7 cellular contexts compared by ENCODE assay signal in genomic region chr22:50249382-50250248, GRCh38. TPM values are rescaled to one million over a fixed set of nuclear protein-coding genes. Genes with fewer than 3 reads are reported as not detected.
DNase-seq lines count a peak whose midpoint lies in the region; ATAC-seq, FAIRE-seq and TF ChIP-seq lines count a peak whose summit lies in the region.
"Had no signal": no experiment of that assay in that cellular context is flagged by ENCODE, and none has a peak within 500 bp of the region (broad histone marks: within the 10 kb centered on the region; RNA-seq: fewer than 3 reads in every experiment).

No MANE protein-coding gene starts in this region.

- H3K36me3 Mint-ChIP-seq in HFFc6 (ENCODE audit: low read depth) = peaks cover 5% of the 10 kb centered on the region; the same call in 1 of the 2 replicates
- H3K36me3 Mint-ChIP-seq in activated naive CD8-positive, alpha-beta T cell treated with anti-CD3 and anti-CD28 coated beads, Interleukin-2, amount 10 ng/mL, durations not matched to agents 7 days and 5 days = peaks cover 5% of the 10 kb centered on the region

- H3K9me3 ChIP-seq in ovary (no peaks in the 10 kb centered on the region), kidney (ENCODE audit: control insufficient read depth in 1 of 2, low read length in 2 of 2) (no peaks in the 10 kb centered on the region)

- H3K27ac ChIP-seq in ovary = no peak overlapping the region
- H3K27ac ChIP-seq in kidney (ENCODE audit: low read depth in 2 of 2, low read length in 2 of 2) = no peak overlapping the region

- H3K36me3 ChIP-seq in ovary (no peaks in the 10 kb centered on the region), kidney (ENCODE audit: control insufficient read depth in 1 of 2, insufficient read depth in 2 of 2, low read length in 2 of 2) (peaks cover 0 to 10% of the 10 kb centered on the region in 2 donors)

- H3K9me3 Mint-ChIP-seq in HFFc6 = no peaks in the 10 kb centered on the region; the same call in 1 of the 2 replicates
- H3K9me3 Mint-ChIP-seq in activated naive CD8-positive, alpha-beta T cell treated with anti-CD3 and anti-CD28 coated beads, Interleukin-2, amount 10 ng/mL, durations not matched to agents 7 days and 5 days = no peaks in the 10 kb centered on the region

- no peak overlapping the region for H3K9ac ChIP-seq in kidney (ENCODE audit: low read length in 2 of 2)

- H3K4me1 ChIP-seq in ovary (ENCODE audit: insufficient read depth) (peaks cover 11% of the 10 kb centered on the region), kidney (ENCODE audit: control insufficient read depth in 1 of 2, insufficient read depth in 1 of 2, low read depth in 1 of 2, low read length in 2 of 2) (peaks cover 7 to 32% of the 10 kb centered on the region in 2 donors)

- H3K4me3 ChIP-seq in ovary (no peak overlapping the region), kidney (ENCODE audit: low read length in 2 of 2) (peak overlapping the region in 1 of 2 donors; percentile 12)

- H3K27me3 ChIP-seq in ovary = no peaks in the 10 kb centered on the region

- no peak overlapping the region; the same call in 1 of the 2 replicates for H3K27ac Mint-ChIP-seq in HFFc6
- peak overlapping the region; percentile 61 for H3K27ac Mint-ChIP-seq in activated naive CD8-positive, alpha-beta T cell treated with anti-CD3 and anti-CD28 coated beads, Interleukin-2, amount 10 ng/mL, durations not matched to agents 7 days and 5 days

- intact Hi-C loops in ovary (cut with DNase I) (loop anchor here (5.0 to 10.0 kb wide), 3 partner anchors 93 to 275 kb away; partner anchors contain the start of genes PPP6R2 (in 2 of the 4), SCO2 (in 2 of the 4), LMF2 (in 1 of the 4) and NCAPH2 (in 1 of the 4)), kidney (cut with DNase I) (no loop called here)

- no peak for FAIRE-seq in kidney (lab: Jason Lieb, UNC)

- DNase-seq in HFFc6 (no peak), ovary (peak in 3 of 5 donors; percentile 50 to 52 (median 52)), left lobe of liver (ENCODE audit: low spot score) (no peak), NCI-H82 treated with DMSO at 0.1 percent for 48 hours (lab: John Stamatoyannopoulos, UW; ENCODE audit: unreplicated experiment) (no peak), kidney (no peak)
- no peak for DNase-seq in activated naive CD8-positive, alpha-beta T cell treated with anti-CD3 and anti-CD28 coated beads, Interleukin-2, amount 10 ng/mL, durations not matched to agents 7 days and 5 days
- DNase-seq: stimulated activated CD4-positive, alpha-beta T cell treated with anti-CD3 and anti-CD28 coated beads, Interleukin-2, amount 100 ng/mL, for 48 hours had no signal

- ATAC-seq in activated naive CD8-positive, alpha-beta T cell treated with anti-CD3 and anti-CD28 coated beads, Interleukin-2, amount 10 ng/mL, durations not matched to agents 7 days and 5 days (ENCODE audit: low read depth) = no peak
- ATAC-seq in left lobe of liver = no peak

- H3K4me1 Mint-ChIP-seq in HFFc6 (ENCODE audit: low read depth) = peaks cover 17% of the 10 kb centered on the region; the same call in 1 of the 2 replicates
- H3K4me1 Mint-ChIP-seq in activated naive CD8-positive, alpha-beta T cell treated with anti-CD3 and anti-CD28 coated beads, Interleukin-2, amount 10 ng/mL, durations not matched to agents 7 days and 5 days = peaks cover 9% of the 10 kb centered on the region

- TF ChIP-seq CTCF in HFFc6 (IDR thresholded peaks at IDR 0.05) = no peak
- TF ChIP-seq CTCF in ovary (IDR thresholded peaks at IDR 0.05) = no peak
- TF ChIP-seq CTCF in kidney (IDR thresholded peaks at IDR 0.05; ENCODE audit: borderline replicate concordance, extremely low read depth, insufficient read depth) = no peak

- POLR2A ChIA-PET in activated naive CD8-positive, alpha-beta T cell treated with anti-CD3 and anti-CD28 coated beads, Interleukin-2, amount 10 ng/mL, durations not matched to agents 7 days and 5 days (lab: Charles Lee) = interaction anchor here (1.5 to 3.4 kb wide), 6 partner anchors 7 to 371 kb away, joined by 3 to 26 read pairs (median 10); partner anchors contain the start of genes MAPK12 and SCO2

- peaks cover 8% of the 10 kb centered on the region for H3K27me3 Mint-ChIP-seq in HFFc6 (ENCODE audit: insufficient read depth)
- H3K27me3 Mint-ChIP-seq in activated naive CD8-positive, alpha-beta T cell treated with anti-CD3 and anti-CD28 coated beads, Interleukin-2, amount 10 ng/mL, durations not matched to agents 7 days and 5 days = no peaks in the 10 kb centered on the region

- TF ChIP-seq EP300 in ovary (IDR thresholded peaks at IDR 0.05) = no peak

- WGBS in ovary, 3 donors = 76 to 83% (median 83%) methylated on average over 29 of the region's 29 CpGs

- peak overlapping the region; percentile 86 for H3K4me3 Mint-ChIP-seq in HFFc6
- H3K4me3 Mint-ChIP-seq in activated naive CD8-positive, alpha-beta T cell treated with anti-CD3 and anti-CD28 coated beads, Interleukin-2, amount 10 ng/mL, durations not matched to agents 7 days and 5 days = peak overlapping the region; percentile 87

- TF ChIP-seq POLR2A in ovary (IDR thresholded peaks at IDR 0.05) = no peak

RNA-seq across cellular contexts. Expression of gene HDAC10, which starts 1.4 kb away (rescaled TPM):
- 10 to 100 TPM; 24.2 to 30.9 (median 28.9) TPM for total RNA-seq in HFFc6 (2021; fragmentation: NEBNext Ultra II Directional; extraction: Animal tissue kit (Norgen Biotek cat#: 25700))
- 100 to 1,000 TPM in 1 of 2 experiments, 10 to 100 TPM in 1; 99.1 to 111 TPM for total RNA-seq in activated naive CD8-positive, alpha-beta T cell treated with anti-CD3 and anti-CD28 coated beads, Interleukin-2, amount 10 ng/mL, durations not matched to agents 7 days and 5 days
- 10 to 100 TPM; 24.9 to 44.6 (median 41.1) TPM for total RNA-seq in ovary
- polyA plus RNA-seq in ovary = 10 to 100 TPM in 1 of 2 donors, 1 to 10 TPM in 1; 2.3 to 33.2 TPM
- total RNA-seq in left lobe of liver = 33.3 TPM
- 43.8 TPM for total RNA-seq in kidney
- 20.4 TPM for polyA plus RNA-seq in kidney (ENCODE audit: insufficient read depth, low read depth, low replicate concordance)

RNA-seq across cellular contexts. Expression of gene TUBGCP6, which starts 4.8 kb away (rescaled TPM):
- 10 to 100 TPM; 20.1 to 26.8 (median 21.7) TPM for total RNA-seq in HFFc6 (2021; fragmentation: NEBNext Ultra II Directional; extraction: Animal tissue kit (Norgen Biotek cat#: 25700))
- total RNA-seq in activated naive CD8-positive, alpha-beta T cell treated with anti-CD3 and anti-CD28 coated beads, Interleukin-2, amount 10 ng/mL, durations not matched to agents 7 days and 5 days = 10 to 100 TPM; 92.2 to 94.5 TPM
- total RNA-seq in ovary (10 to 100 TPM; 35.9 to 52.2 (median 40.8) TPM), left lobe of liver (21.3 TPM), kidney (52.0 TPM)
- polyA plus RNA-seq in ovary (10 to 100 TPM in 1 of 2 donors, 1 to 10 TPM in 1; 7.5 to 42.6 TPM), kidney (ENCODE audit: insufficient read depth, low read depth, low replicate concordance) (19.2 TPM)

RNA-seq across cellular contexts. Expression of gene MAPK12, which starts 11.9 kb away (rescaled TPM):
- 10 to 100 TPM; 31.4 to 39.5 (median 34.1) TPM for total RNA-seq in HFFc6 (2021; fragmentation: NEBNext Ultra II Directional; extraction: Animal tissue kit (Norgen Biotek cat#: 25700))
- 1 to 10 TPM; 3.1 to 3.6 TPM for total RNA-seq in activated naive CD8-positive, alpha-beta T cell treated with anti-CD3 and anti-CD28 coated beads, Interleukin-2, amount 10 ng/mL, durations not matched to agents 7 days and 5 days
- total RNA-seq in ovary (10 to 100 TPM in 6 of 7 donors, 1 to 10 TPM in 1; 7.9 to 35.3 (median 23.3) TPM), left lobe of liver (5.0 TPM), kidney (15.9 TPM)
- polyA plus RNA-seq in ovary (10 to 100 TPM in 1 of 2 donors, under 1 TPM in 1; 0.87 to 26.5 TPM), kidney (ENCODE audit: insufficient read depth, low read depth, low replicate concordance) (13.4 TPM)

RNA-seq across cellular contexts. Expression of gene MAPK11, which starts 20.6 kb away (rescaled TPM):
- 10 to 100 TPM in 1 of 6 experiments, 1 to 10 TPM in 5; 6.0 to 10.2 (median 7.8) TPM for total RNA-seq in HFFc6 (2021; fragmentation: NEBNext Ultra II Directional; extraction: Animal tissue kit (Norgen Biotek cat#: 25700))
- total RNA-seq in activated naive CD8-positive, alpha-beta T cell treated with anti-CD3 and anti-CD28 coated beads, Interleukin-2, amount 10 ng/mL, durations not matched to agents 7 days and 5 days = 1 to 10 TPM; 7.9 to 8.5 TPM
- total RNA-seq in ovary (10 to 100 TPM in 4 of 7 donors, 1 to 10 TPM in 3; 2.0 to 31.6 (median 12.0) TPM), left lobe of liver (8.2 TPM), kidney (18.3 TPM)
- polyA plus RNA-seq in ovary (10 to 100 TPM in 1 of 2 donors, under 1 TPM in 1; 0.92 to 13.0 TPM), kidney (ENCODE audit: insufficient read depth, low read depth, low replicate concordance) (11.4 TPM)

RNA-seq across cellular contexts. Expression of gene SELENOO, which starts 48.8 kb away (rescaled TPM):
- 10 to 100 TPM; 14.4 to 18.0 (median 16.0) TPM for total RNA-seq in HFFc6 (2021; fragmentation: NEBNext Ultra II Directional; extraction: Animal tissue kit (Norgen Biotek cat#: 25700))
- 10 to 100 TPM; 27.9 to 33.3 TPM for total RNA-seq in activated naive CD8-positive, alpha-beta T cell treated with anti-CD3 and anti-CD28 coated beads, Interleukin-2, amount 10 ng/mL, durations not matched to agents 7 days and 5 days
- 10 to 100 TPM; 18.9 to 31.1 (median 23.0) TPM for total RNA-seq in ovary
- 10 to 100 TPM in 1 of 2 donors, under 1 TPM in 1; 0.40 to 23.4 TPM for polyA plus RNA-seq in ovary
- 85.2 TPM for total RNA-seq in left lobe of liver
- 19.7 TPM for total RNA-seq in kidney
- 42.8 TPM for polyA plus RNA-seq in kidney (ENCODE audit: insufficient read depth, low read depth, low replicate concordance)

Comparison
In these comparisons a context has a peak if more than half of its experiments do, and no peak if none do; other contexts are left out.
1. DNase-seq: peak in ovary (3 of 5); none in HFFc6 (single experiment), activated naive CD8-positive, alpha-beta T cell treated with anti-CD3 and anti-CD28 coated beads, Interleukin-2, amount 10 ng/mL, durations not matched to agents 7 days and 5 days (single experiment), left lobe of liver (single experiment), NCI-H82 treated with DMSO at 0.1 percent for 48 hours (single experiment) and kidney (single experiment).